ENCODE assay signal across 1 cellular context in the genomic region with DNA sequence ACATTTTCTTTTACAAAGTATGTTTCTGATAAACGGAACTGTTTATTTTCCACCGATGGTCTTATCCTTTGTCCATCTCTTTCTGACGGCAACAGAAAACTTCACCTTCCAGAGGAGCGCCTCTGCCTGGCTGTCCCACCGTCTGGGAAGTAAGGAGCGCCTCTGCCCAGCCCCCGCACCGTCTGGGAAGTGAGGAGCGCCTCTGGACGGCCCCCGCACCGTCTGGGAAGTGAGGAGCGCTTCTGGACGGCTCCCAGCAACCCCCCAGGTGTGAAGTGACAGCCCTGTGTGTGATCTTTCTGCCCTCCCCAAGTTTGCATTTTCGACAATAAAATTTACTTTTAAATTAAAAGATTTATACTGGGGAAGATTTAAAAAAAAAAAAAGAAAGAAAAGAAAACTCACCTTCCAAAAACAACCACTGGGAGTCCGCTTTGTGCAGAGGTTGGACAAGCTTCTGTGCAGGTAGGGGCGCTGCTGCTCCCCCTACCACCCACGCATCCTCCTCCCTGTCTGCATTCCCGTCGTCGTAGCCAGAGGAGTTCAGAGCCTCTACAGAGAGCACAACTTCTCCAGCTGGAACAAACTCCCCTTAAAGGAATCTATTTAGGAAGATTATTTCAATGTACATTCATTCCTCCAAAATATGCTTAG.
TF ChIP-seq lines count a peak whose summit lies in the region.

No MANE protein-coding gene starts in this region.

TF ChIP-seq in GM12878, 131 proteins besides CTCF, POLR2A, EP300 and RAD21 (continued from another document):
- TF ChIP-seq, protein P1, sequence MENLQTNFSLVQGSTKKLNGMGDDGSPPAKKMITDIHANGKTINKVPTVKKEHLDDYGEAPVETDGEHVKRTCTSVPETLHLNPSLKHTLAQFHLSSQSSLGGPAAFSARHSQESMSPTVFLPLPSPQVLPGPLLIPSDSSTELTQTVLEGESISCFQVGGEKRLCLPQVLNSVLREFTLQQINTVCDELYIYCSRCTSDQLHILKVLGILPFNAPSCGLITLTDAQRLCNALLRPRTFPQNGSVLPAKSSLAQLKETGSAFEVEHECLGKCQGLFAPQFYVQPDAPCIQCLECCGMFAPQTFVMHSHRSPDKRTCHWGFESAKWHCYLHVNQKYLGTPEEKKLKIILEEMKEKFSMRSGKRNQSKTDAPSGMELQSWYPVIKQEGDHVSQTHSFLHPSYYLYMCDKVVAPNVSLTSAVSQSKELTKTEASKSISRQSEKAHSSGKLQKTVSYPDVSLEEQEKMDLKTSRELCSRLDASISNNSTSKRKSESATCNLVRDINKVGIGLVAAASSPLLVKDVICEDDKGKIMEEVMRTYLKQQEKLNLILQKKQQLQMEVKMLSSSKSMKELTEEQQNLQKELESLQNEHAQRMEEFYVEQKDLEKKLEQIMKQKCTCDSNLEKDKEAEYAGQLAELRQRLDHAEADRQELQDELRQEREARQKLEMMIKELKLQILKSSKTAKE (IDR thresholded peaks at IDR 0.05; ENCODE audit: low read depth, poor library complexity, severe bottlenecking), result no peak
- TF ChIP-seq NR2C1 (IDR thresholded peaks at IDR 0.05) (no peak), CHD1 (IDR thresholded peaks at IDR 0.05; ENCODE audit: low read depth, low read length) (no peak), NFIC (IDR thresholded peaks at IDR 0.05; ENCODE audit: low read depth, low read length) (no peak), MXI1 (IDR thresholded peaks at IDR 0.05; ENCODE audit: low read depth, low read length) (no peak), NBN (IDR thresholded peaks at IDR 0.05) (no peak), IKZF2 (IDR thresholded peaks at IDR 0.05) (peak; percentile 8 to 14; a peak in 1 of 4 replicates)
- TF ChIP-seq, protein P2, sequence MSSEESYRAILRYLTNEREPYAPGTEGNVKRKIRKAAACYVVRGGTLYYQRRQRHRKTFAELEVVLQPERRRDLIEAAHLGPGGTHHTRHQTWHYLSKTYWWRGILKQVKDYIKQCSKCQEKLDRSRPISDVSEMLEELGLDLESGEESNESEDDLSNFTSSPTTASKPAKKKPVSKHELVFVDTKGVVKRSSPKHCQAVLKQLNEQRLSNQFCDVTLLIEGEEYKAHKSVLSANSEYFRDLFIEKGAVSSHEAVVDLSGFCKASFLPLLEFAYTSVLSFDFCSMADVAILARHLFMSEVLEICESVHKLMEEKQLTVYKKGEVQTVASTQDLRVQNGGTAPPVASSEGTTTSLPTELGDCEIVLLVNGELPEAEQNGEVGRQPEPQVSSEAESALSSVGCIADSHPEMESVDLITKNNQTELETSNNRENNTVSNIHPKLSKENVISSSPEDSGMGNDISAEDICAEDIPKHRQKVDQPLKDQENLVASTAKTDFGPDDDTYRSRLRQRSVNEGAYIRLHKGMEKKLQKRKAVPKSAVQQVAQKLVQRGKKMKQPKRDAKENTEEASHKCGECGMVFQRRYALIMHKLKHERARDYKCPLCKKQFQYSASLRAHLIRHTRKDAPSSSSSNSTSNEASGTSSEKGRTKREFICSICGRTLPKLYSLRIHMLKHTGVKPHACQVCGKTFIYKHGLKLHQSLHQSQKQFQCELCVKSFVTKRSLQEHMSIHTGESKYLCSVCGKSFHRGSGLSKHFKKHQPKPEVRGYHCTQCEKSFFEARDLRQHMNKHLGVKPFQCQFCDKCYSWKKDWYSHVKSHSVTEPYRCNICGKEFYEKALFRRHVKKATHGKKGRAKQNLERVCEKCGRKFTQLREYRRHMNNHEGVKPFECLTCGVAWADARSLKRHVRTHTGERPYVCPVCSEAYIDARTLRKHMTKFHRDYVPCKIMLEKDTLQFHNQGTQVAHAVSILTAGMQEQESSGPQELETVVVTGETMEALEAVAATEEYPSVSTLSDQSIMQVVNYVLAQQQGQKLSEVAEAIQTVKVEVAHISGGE (CRISPR knock-in tag; IDR thresholded peaks at IDR 0.05), result no peak
- TF ChIP-seq, protein P3, sequence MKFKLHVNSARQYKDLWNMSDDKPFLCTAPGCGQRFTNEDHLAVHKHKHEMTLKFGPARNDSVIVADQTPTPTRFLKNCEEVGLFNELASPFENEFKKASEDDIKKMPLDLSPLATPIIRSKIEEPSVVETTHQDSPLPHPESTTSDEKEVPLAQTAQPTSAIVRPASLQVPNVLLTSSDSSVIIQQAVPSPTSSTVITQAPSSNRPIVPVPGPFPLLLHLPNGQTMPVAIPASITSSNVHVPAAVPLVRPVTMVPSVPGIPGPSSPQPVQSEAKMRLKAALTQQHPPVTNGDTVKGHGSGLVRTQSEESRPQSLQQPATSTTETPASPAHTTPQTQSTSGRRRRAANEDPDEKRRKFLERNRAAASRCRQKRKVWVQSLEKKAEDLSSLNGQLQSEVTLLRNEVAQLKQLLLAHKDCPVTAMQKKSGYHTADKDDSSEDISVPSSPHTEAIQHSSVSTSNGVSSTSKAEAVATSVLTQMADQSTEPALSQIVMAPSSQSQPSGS (IDR thresholded peaks at IDR 0.05; ENCODE audit: low read length), result no peak
- TF ChIP-seq, protein P4, sequence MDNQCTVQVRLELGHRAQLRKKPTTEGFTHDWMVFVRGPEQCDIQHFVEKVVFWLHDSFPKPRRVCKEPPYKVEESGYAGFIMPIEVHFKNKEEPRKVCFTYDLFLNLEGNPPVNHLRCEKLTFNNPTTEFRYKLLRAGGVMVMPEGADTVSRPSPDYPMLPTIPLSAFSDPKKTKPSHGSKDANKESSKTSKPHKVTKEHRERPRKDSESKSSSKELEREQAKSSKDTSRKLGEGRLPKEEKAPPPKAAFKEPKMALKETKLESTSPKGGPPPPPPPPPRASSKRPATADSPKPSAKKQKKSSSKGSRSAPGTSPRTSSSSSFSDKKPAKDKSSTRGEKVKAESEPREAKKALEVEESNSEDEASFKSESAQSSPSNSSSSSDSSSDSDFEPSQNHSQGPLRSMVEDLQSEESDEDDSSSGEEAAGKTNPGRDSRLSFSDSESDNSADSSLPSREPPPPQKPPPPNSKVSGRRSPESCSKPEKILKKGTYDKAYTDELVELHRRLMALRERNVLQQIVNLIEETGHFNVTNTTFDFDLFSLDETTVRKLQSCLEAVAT (IDR thresholded peaks at IDR 0.05), result no peak
